In genomic region chr20:58256842-58257241, GRCh38 we compare ENCODE assay signal across 26 cellular contexts. TPM values are rescaled to one million over a fixed set of nuclear protein-coding genes. Genes with fewer than 3 reads are reported as not detected.
A peak's percentile ranks its signal among the peaks of the same experiment; 100 is the strongest.
DNase-seq lines count a peak whose midpoint lies in the region; ATAC-seq and TF ChIP-seq lines count a peak whose summit lies in the region.
"Had no signal": no experiment of that assay in that cellular context is flagged by ENCODE, and none has a peak within 500 bp of the region (broad histone marks: within the 10 kb centered on the region; RNA-seq: fewer than 3 reads in every experiment).

No MANE protein-coding gene starts in this region.

- no peaks in the 10 kb centered on the region for H3K36me3 ChIP-seq in breast epithelium

- peaks cover 6% of the 10 kb centered on the region for H3K4me1 Mint-ChIP-seq in MCF 10A (ENCODE audit: insufficient read depth, unreplicated experiment)
- peaks cover 19% of the 10 kb centered on the region for H3K4me1 Mint-ChIP-seq in dendritic cell treated with granulocyte-macrophage colony-stimulating factor and Interleukin-4, amounts not matched to agents 40 ng/mL and 50 ng/mL, for 4 days (ENCODE audit: low read depth)
- peaks cover 24% of the 10 kb centered on the region for H3K4me1 Mint-ChIP-seq in stimulated activated effector memory CD8-positive, alpha-beta T cell treated with anti-CD3 and anti-CD28 coated beads, Interleukin-12 subunit alpha, Interleukin-12 subunit beta, amount 100 ng/mL, for 72 hours

- no TSS peak for BruUV-seq in MCF 10A (replicated peaks; lab: Mats Ljungman, UMichigan)

- DNase-seq in MCF 10A (ENCODE audit: unreplicated experiment) (no peak), breast epithelium (ENCODE audit: low spot score in 2 of 2) (no peak), MV-4-11 (lab: John Stamatoyannopoulos, UW) (peak; percentile 19), NCI-H345 (lab: John Stamatoyannopoulos, UW) (no peak), amniotic stem cell (lab: John Stamatoyannopoulos, UW) (no peak)
- DNase-seq in stimulated activated effector memory CD8-positive, alpha-beta T cell treated with anti-CD3 and anti-CD28 coated beads, Interleukin-12 subunit alpha, Interleukin-12 subunit beta, amount 100 ng/mL, for 72 hours (ENCODE audit: low spot score in 2 of 2), result no peak
- DNase-seq: activated CD8-positive, alpha-beta memory T cell treated with anti-CD3 and anti-CD28 coated beads, Interleukin-2, amount 50 U/mL, for 4 hours; CD8-positive, alpha-beta T cell; central memory CD4-positive, alpha-beta T cell; NCI-H2171 treated with DMSO at 0.1 percent for 48 hours; NCI-H526; occipital lobe; Peyer's patch; SJCRH30; transverse colon had no signal

- no peak for TF ChIP-seq CTCF in MCF 10A (IDR thresholded peaks at IDR 0.05; ENCODE audit: unreplicated experiment)
- TF ChIP-seq CTCF in breast epithelium (IDR thresholded peaks at IDR 0.05), result no peak

- no peaks in the 10 kb centered on the region for H3K9me3 ChIP-seq in breast epithelium
- H3K9me3 ChIP-seq: Peyer's patch, transverse colon had no signal

- no peaks in the 10 kb centered on the region for H3K4me1 ChIP-seq in breast epithelium
- H3K4me1 ChIP-seq: Peyer's patch, SJCRH30, transverse colon had no signal

- no peaks in the 10 kb centered on the region for H3K27me3 Mint-ChIP-seq in MCF 10A (ENCODE audit: insufficient read depth, unreplicated experiment)
- no peaks in the 10 kb centered on the region for H3K27me3 Mint-ChIP-seq in dendritic cell treated with granulocyte-macrophage colony-stimulating factor and Interleukin-4, amounts not matched to agents 40 ng/mL and 50 ng/mL, for 4 days

- no peaks in the 10 kb centered on the region for H3K27me3 ChIP-seq in breast epithelium
- H3K27me3 ChIP-seq: Peyer's patch, SJCRH30, transverse colon had no signal

- no peak for TF ChIP-seq POLR2A in breast epithelium (IDR thresholded peaks at IDR 0.05)

- peak overlapping the region; percentile 52 for H3K27ac Mint-ChIP-seq in MCF 10A (ENCODE audit: low read depth, unreplicated experiment)
- peak overlapping the region; percentile 40 for H3K27ac Mint-ChIP-seq in dendritic cell treated with granulocyte-macrophage colony-stimulating factor and Interleukin-4, amounts not matched to agents 40 ng/mL and 50 ng/mL, for 4 days
- H3K27ac Mint-ChIP-seq in stimulated activated effector memory CD8-positive, alpha-beta T cell treated with anti-CD3 and anti-CD28 coated beads, Interleukin-12 subunit alpha, Interleukin-12 subunit beta, amount 100 ng/mL, for 72 hours, result peak overlapping the region; percentile 24
- H3K27ac Mint-ChIP-seq: CD8-positive, alpha-beta T cell had no signal

- no peak overlapping the region for H3K4me3 Mint-ChIP-seq in MCF 10A (ENCODE audit: unreplicated experiment)
- no peak overlapping the region for H3K4me3 Mint-ChIP-seq in dendritic cell treated with granulocyte-macrophage colony-stimulating factor and Interleukin-4, amounts not matched to agents 40 ng/mL and 50 ng/mL, for 4 days
- no peak overlapping the region for H3K4me3 Mint-ChIP-seq in stimulated activated effector memory CD8-positive, alpha-beta T cell treated with anti-CD3 and anti-CD28 coated beads, Interleukin-12 subunit alpha, Interleukin-12 subunit beta, amount 100 ng/mL, for 72 hours
- H3K4me3 Mint-ChIP-seq: CD8-positive, alpha-beta T cell had no signal

- intact Hi-C loops in MCF 10A (cut with micrococcal nuclease) (no loop called here), breast epithelium (cut with DNase I; ENCODE audit: low total_unique reads) (loop anchor here (5.0 kb wide), 1 partner anchor 695 kb away; no protein-coding TSS in a partner anchor)
- intact Hi-C loops in dendritic cell treated with granulocyte-macrophage colony-stimulating factor and Interleukin-4, amounts not matched to agents 40 ng/mL and 50 ng/mL, for 4 days (cut with micrococcal nuclease), result no loop called here

- H3K36me3 Mint-ChIP-seq in MCF 10A (ENCODE audit: insufficient read depth, unreplicated experiment), result no peaks in the 10 kb centered on the region
- peaks cover 77% of the 10 kb centered on the region for H3K36me3 Mint-ChIP-seq in dendritic cell treated with granulocyte-macrophage colony-stimulating factor and Interleukin-4, amounts not matched to agents 40 ng/mL and 50 ng/mL, for 4 days (ENCODE audit: low read depth)
- H3K36me3 Mint-ChIP-seq in stimulated activated effector memory CD8-positive, alpha-beta T cell treated with anti-CD3 and anti-CD28 coated beads, Interleukin-12 subunit alpha, Interleukin-12 subunit beta, amount 100 ng/mL, for 72 hours, result peaks cover 6% of the 10 kb centered on the region

- H3K4me3 ChIP-seq in breast epithelium, result no peak overlapping the region
- H3K4me3 ChIP-seq: lung, Peyer's patch, SJCRH30, transverse colon had no signal

- CTCF ChIA-PET in MCF 10A (lab: Yijun Ruan, JAX), result interaction anchor here (0.6 kb wide), 1 partner anchor 559 kb away, joined by 4 read pairs; no protein-coding TSS in a partner anchor

- H3K27ac ChIP-seq in breast epithelium, result no peak overlapping the region
- H3K27ac ChIP-seq: HL-60, Peyer's patch, SJCRH30, transverse colon had no signal

- H3K9me3 Mint-ChIP-seq in MCF 10A (ENCODE audit: unreplicated experiment), result no peaks in the 10 kb centered on the region
- H3K9me3 Mint-ChIP-seq in dendritic cell treated with granulocyte-macrophage colony-stimulating factor and Interleukin-4, amounts not matched to agents 40 ng/mL and 50 ng/mL, for 4 days, result no peaks in the 10 kb centered on the region
- no peaks in the 10 kb centered on the region for H3K9me3 Mint-ChIP-seq in stimulated activated effector memory CD8-positive, alpha-beta T cell treated with anti-CD3 and anti-CD28 coated beads, Interleukin-12 subunit alpha, Interleukin-12 subunit beta, amount 100 ng/mL, for 72 hours
- H3K9me3 Mint-ChIP-seq: activated naive CD4-positive, alpha-beta T cell treated with anti-CD3 and anti-CD28 coated beads, Interleukin-2, amount 50 U/mL, for 72 hours; CD8-positive, alpha-beta T cell had no signal

- POLR2A ChIA-PET in MCF 10A (lab: Yijun Ruan, JAX), result interaction anchor here (0.6 kb wide), 1 partner anchor 373 kb away, joined by 3 read pairs; no protein-coding TSS in a partner anchor

- no peak for ATAC-seq in stimulated activated effector memory CD8-positive, alpha-beta T cell treated with anti-CD3 and anti-CD28 coated beads, Interleukin-12 subunit alpha, Interleukin-12 subunit beta, amount 100 ng/mL, for 72 hours
- no peak for ATAC-seq in HG02588 (IDR thresholded peaks at IDR 0.05; ENCODE audit: unreplicated experiment)
- ATAC-seq: CD8-positive, alpha-beta T cell; HCT116 had no signal

RNA-seq across cellular contexts. Expression of gene ANKRD60, which starts 28.4 kb away (rescaled TPM):
- total RNA-seq in MCF 10A (2022), result not detected in 2 replicates
- total RNA-seq in breast epithelium, result not detected
- total RNA-seq: activated naive CD4-positive, alpha-beta T cell treated with anti-CD3 and anti-CD28 coated beads, Interleukin-2, amount 50 U/mL, for 72 hours; astrocyte; CD8-positive, alpha-beta T cell; dermis microvascular lymphatic vessel endothelial cell; kidney epithelial cell; lung; M059J; occipital lobe; Peyer's patch; SJCRH30; skeletal muscle tissue; transverse colon had no signal

RNA-seq across cellular contexts. Expression of gene RAB22A, which starts 52.7 kb away (rescaled TPM):
- total RNA-seq in MCF 10A (2022) (18.4 and 18.9 TPM in 2 replicates), breast epithelium (10 to 100 TPM; 17.7 to 22.4 (median 22.2) TPM)
